Comparison of ENCODE assay signal across 8 cellular contexts in the genomic region with DNA sequence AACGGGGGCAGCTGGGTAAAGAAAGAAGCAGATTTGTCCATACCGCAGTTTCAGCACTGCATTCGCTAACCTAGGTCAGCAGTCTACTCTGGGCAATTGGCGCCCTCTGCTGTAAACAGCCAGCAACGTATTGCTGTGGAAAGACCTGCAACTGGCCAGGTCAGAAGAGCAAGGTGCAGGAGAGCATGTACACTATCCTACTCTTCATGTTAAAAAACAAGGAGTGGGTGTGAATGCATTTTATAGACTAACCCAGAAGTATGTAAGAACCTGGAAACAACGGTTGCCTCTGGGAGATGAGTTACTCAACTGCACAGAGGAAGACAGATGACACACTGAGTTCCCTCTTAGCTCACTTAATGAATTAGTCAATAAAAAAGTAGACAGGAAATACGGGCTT. TPM values are rescaled to one million over a fixed set of nuclear protein-coding genes. Genes with fewer than 3 reads are reported as not detected.
A peak's percentile ranks its signal among the peaks of the same experiment; 100 is the strongest.
DNase-seq lines count a peak whose midpoint lies in the region; ATAC-seq lines count a peak whose summit lies in the region.

No MANE protein-coding gene starts in this region.

- ATAC-seq in GM18873 (IDR thresholded peaks at IDR 0.05; ENCODE audit: low FRiP score, unreplicated experiment) (peak; percentile 89), HG03135 (IDR thresholded peaks at IDR 0.05; ENCODE audit: unreplicated experiment) (peak; percentile 94)

- DNase-seq in Ammon's horn (ENCODE audit: low spot score) (peak; percentile 87), NCI-H446 treated with DMSO at 0.1 percent for 48 hours (lab: John Stamatoyannopoulos, UW) (peak; percentile 2), dermis blood vessel endothelial cell (peak; percentile 83), lung microvascular endothelial cell (ENCODE audit: low read depth in 2 of 2) (peak; percentile 70 to 83)
- DNase-seq in activated CD4-positive, alpha-beta T cell treated with anti-CD3 and anti-CD28 coated beads, Interleukin-2, amount 50 U/mL, for 1 hour = peak; percentile 73
- DNase-seq in stimulated activated CD8-positive, alpha-beta memory T cell treated with anti-CD3 and anti-CD28 coated beads, Interleukin-15, amount 100 ng/mL, for 4 hours (ENCODE audit: low read depth in 2 of 2) = peak; percentile 14 to 62

RNA-seq across cellular contexts. Expression of a gene that starts 6.2 kb away (rescaled TPM):
- total RNA-seq in dermis blood vessel endothelial cell (56.3 and 62.7 TPM in 2 replicates), lung microvascular endothelial cell (34.4 and 48.2 TPM in 2 replicates)

RNA-seq across cellular contexts. Expression of a gene that starts 44.2 kb away (rescaled TPM):
- total RNA-seq in dermis blood vessel endothelial cell = 8.7 and 14.0 TPM in 2 replicates
- total RNA-seq in lung microvascular endothelial cell = 5.2 and 13.9 TPM in 2 replicates

RNA-seq across cellular contexts. Expression of a gene that starts 50.2 kb away (rescaled TPM):
- total RNA-seq in dermis blood vessel endothelial cell = 8.8 and 12.4 TPM in 2 replicates
- 4.6 and 7.3 TPM in 2 replicates for total RNA-seq in lung microvascular endothelial cell

Comparison
In these comparisons a context has a peak if more than half of its experiments do, and no peak if none do; other contexts are left out.
1. Peak in every context shown above with its lines: DNase-seq and ATAC-seq.
2. DNase-seq: peak in every context shown above with its lines; median percentile 87 in Ammon's horn; 83 in dermis blood vessel endothelial cell; 76 in lung microvascular endothelial cell; 73 in activated CD4-positive, alpha-beta T cell treated with anti-CD3 and anti-CD28 coated beads, Interleukin-2, amount 50 U/mL, for 1 hour; 38 in stimulated activated CD8-positive, alpha-beta memory T cell treated with anti-CD3 and anti-CD28 coated beads, Interleukin-15, amount 100 ng/mL, for 4 hours; 2 in NCI-H446 treated with DMSO at 0.1 percent for 48 hours.